Comparison of ENCODE assay signal across 1 cellular context in the genomic region with DNA sequence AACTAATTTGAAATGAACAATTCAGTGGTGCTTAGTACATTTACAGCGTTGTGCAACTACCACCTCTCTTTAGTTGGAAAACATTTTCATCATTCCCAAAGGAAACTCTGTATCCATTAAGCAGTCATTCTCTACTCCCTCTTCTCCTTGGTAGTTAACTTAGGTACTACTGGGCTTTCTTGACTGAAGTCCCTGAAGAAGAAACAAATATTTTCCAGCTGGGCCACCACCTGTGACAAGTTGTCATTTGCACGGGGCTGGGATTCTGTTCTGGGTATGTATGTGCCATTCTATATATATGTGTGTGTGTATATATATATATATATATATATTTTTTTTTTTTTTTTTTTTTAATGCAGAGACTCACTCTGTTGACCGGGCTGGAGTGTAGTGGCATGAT.
TF ChIP-seq lines count a peak whose summit lies in the region.

No MANE protein-coding gene starts in this region.

TF ChIP-seq in GM12878, 131 proteins besides CTCF, POLR2A, EP300 and RAD21:
- no peak for TF ChIP-seq RAD51 (IDR thresholded peaks at IDR 0.05)
- no peak for TF ChIP-seq SMAD1 (IDR thresholded peaks at IDR 0.05; ENCODE audit: low read depth, partially characterized antibody)
- TF ChIP-seq ZNF622 (IDR thresholded peaks at IDR 0.05): no peak
- TF ChIP-seq, protein P1, sequence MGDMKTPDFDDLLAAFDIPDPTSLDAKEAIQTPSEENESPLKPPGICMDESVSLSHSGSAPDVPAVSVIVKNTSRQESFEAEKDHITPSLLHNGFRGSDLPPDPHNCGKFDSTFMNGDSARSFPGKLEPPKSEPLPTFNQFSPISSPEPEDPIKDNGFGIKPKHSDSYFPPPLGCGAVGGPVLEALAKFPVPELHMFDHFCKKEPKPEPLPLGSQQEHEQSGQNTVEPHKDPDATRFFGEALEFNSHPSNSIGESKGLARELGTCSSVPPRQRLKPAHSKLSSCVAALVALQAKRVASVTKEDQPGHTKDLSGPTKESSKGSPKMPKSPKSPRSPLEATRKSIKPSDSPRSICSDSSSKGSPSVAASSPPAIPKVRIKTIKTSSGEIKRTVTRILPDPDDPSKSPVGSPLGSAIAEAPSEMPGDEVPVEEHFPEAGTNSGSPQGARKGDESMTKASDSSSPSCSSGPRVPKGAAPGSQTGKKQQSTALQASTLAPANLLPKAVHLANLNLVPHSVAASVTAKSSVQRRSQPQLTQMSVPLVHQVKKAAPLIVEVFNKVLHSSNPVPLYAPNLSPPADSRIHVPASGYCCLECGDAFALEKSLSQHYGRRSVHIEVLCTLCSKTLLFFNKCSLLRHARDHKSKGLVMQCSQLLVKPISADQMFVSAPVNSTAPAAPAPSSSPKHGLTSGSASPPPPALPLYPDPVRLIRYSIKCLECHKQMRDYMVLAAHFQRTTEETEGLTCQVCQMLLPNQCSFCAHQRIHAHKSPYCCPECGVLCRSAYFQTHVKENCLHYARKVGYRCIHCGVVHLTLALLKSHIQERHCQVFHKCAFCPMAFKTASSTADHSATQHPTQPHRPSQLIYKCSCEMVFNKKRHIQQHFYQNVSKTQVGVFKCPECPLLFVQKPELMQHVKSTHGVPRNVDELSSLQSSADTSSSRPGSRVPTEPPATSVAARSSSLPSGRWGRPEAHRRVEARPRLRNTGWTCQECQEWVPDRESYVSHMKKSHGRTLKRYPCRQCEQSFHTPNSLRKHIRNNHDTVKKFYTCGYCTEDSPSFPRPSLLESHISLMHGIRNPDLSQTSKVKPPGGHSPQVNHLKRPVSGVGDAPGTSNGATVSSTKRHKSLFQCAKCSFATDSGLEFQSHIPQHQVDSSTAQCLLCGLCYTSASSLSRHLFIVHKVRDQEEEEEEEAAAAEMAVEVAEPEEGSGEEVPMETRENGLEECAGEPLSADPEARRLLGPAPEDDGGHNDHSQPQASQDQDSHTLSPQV (IDR thresholded peaks at IDR 0.05): no peak
- no peak for TF ChIP-seq CBX3 (IDR thresholded peaks at IDR 0.05; ENCODE audit: borderline replicate concordance, low read depth)
- TF ChIP-seq TCF3 (IDR thresholded peaks at IDR 0.05; ENCODE audit: borderline replicate concordance, insufficient read depth, low read depth, low read length): no peak
- TF ChIP-seq USF2 (IDR thresholded peaks at IDR 0.05; ENCODE audit: borderline replicate concordance, low read depth, low read length): no peak
- TF ChIP-seq BRCA1 (IDR thresholded peaks at IDR 0.05; ENCODE audit: low read depth, low read length): no peak
- no peak for TF ChIP-seq E2F4 (IDR thresholded peaks at IDR 0.05; ENCODE audit: low read depth, low read length)
TF ChIP-seq in GM12878: peak in this region for 0.
